ENCODE assay signal across 22 cellular contexts in the genomic region with DNA sequence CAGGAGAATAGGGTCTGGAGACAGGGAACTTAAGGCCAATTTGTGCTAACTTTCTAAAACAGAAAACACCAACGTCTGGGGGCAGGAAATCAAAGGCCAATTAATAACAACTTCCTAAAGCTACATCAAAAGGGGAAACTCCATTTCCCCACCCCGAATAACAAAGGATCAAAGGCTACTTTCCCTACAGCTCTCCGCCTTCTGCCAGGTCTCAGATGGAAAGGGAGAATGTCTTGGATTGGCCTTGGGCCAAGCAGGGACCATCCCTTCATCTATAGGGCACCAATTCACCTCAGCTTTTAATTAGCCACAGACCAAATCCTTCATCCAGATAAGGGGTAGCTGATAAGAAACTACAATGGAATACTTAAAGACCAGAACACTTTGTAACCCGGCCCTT.
"Had no signal": no experiment of that assay in that cellular context is flagged by ENCODE, and none has a peak within 500 bp of the region (broad histone marks: within the 10 kb centered on the region; RNA-seq: fewer than 3 reads in every experiment).

No MANE protein-coding gene starts in this region.

- H3K36me3 ChIP-seq: esophagus squamous epithelium, gastrocnemius medialis, heart right ventricle, left lung, lower lobe of right lung had no signal

- H3K4me3 ChIP-seq: coronary artery, dorsolateral prefrontal cortex, esophagus squamous epithelium, gastrocnemius medialis, heart right ventricle, left lung, lower lobe of right lung had no signal

- DNase-seq: dermis blood vessel endothelial cell; dorsolateral prefrontal cortex; effector CD4-positive, alpha-beta T cell; effector memory CD4-positive, alpha-beta T cell; erythroblast; esophagus squamous epithelium; foreskin fibroblast; foreskin melanocyte; gastrocnemius medialis; glutamatergic neuron; head of caudate nucleus; heart right ventricle; hippocampal formation; left cardiac atrium; left lung; left ventricle myocardium superior; lower lobe of right lung; mesenchymal stem cell; naive thymus-derived CD4-positive, alpha-beta T cell had no signal

- H3K27ac ChIP-seq: coronary artery, dorsolateral prefrontal cortex, epithelial cell of prostate, esophagus squamous epithelium, gastrocnemius medialis, heart right ventricle, left lung, lower lobe of right lung had no signal

- H3K27ac Mint-ChIP-seq: naive thymus-derived CD4-positive, alpha-beta T cell had no signal

- H3K27me3 ChIP-seq: esophagus squamous epithelium, gastrocnemius medialis, left lung had no signal

- H3K4me1 ChIP-seq: esophagus squamous epithelium, gastrocnemius medialis, heart right ventricle, left lung, lower lobe of right lung had no signal

- H3K4me3 Mint-ChIP-seq: naive thymus-derived CD4-positive, alpha-beta T cell had no signal

- H3K9me3 ChIP-seq: esophagus squamous epithelium, gastrocnemius medialis, lower lobe of right lung had no signal

- H3K36me3 Mint-ChIP-seq: naive thymus-derived CD4-positive, alpha-beta T cell had no signal

- ATAC-seq: esophagus mucosa; gastrocnemius medialis; heart right ventricle; left cardiac atrium; left lung; left ventricle myocardium superior; lower lobe of right lung; naive thymus-derived CD4-positive, alpha-beta T cell had no signal
